ENCODE assay signal across 14 cellular contexts in the genomic region with DNA sequence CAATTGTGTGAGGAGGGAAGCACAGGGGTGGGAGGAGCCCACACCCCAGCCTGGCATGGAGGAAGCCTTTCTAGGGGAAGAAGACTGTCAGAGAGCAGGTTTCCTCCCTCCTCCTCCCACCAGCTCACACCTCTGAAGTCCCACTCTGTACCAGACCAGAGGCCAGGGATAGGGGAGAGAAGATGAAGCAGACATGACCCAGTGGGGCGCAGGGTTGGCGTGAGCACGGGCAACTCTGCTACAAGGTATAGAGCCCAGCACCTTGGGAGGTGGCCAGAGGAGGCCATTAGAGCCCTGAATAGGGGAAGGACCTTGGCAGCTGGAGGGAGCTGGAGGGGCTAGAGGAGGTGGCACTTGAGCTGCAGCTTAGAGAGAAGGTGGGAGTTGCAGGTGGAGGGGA. TPM values are rescaled to one million over a fixed set of nuclear protein-coding genes. Genes with fewer than 3 reads are reported as not detected.
A peak's percentile ranks its signal among the peaks of the same experiment; 100 is the strongest.
DNase-seq lines count a peak whose midpoint lies in the region; ATAC-seq and TF ChIP-seq lines count a peak whose summit lies in the region.
"Had no signal": no experiment of that assay in that cellular context is flagged by ENCODE, and none has a peak within 500 bp of the region (broad histone marks: within the 10 kb centered on the region; RNA-seq: fewer than 3 reads in every experiment).

No MANE protein-coding gene starts in this region.

- H2BK5ac ChIP-seq in neuronal stem cell (ENCODE audit: low read length): no peak overlapping the region

- H3K18ac ChIP-seq in neuronal stem cell (ENCODE audit: low read length): peak overlapping the region; percentile 48

- peak overlapping the region; percentile 24 for H2BK120ac ChIP-seq in neuronal stem cell (ENCODE audit: low read depth, low read length)

- H3K9me2 ChIP-seq in hepatocyte (replicated peaks; ENCODE audit: insufficient read depth): no peaks in the 10 kb centered on the region

- H2AFZ ChIP-seq in hepatocyte: no peak overlapping the region
- H2AFZ ChIP-seq in neuronal stem cell (ENCODE audit: low read length): no peak overlapping the region
- H2AFZ ChIP-seq: GM23248 had no signal

- DNase-seq in H7 (peak; percentile 12), hepatocyte (ENCODE audit: low spot score) (no peak), neuronal stem cell (ENCODE audit: low spot score) (no peak), GOT3 (lab: John Stamatoyannopoulos, UW) (no peak), RKO (ENCODE audit: low spot score) (no peak), NCI-H146 treated with DMSO at 0.1 percent for 48 hours (lab: John Stamatoyannopoulos, UW; ENCODE audit: unreplicated experiment) (no peak), omental fat pad (ENCODE audit: low spot score) (no peak)
- DNase-seq: BE2C; CD8-positive, alpha-beta memory T cell; DMS53; GF-D8; GM23248; H9 had no signal

- no peaks in the 10 kb centered on the region for H3K79me1 ChIP-seq in neuronal stem cell (ENCODE audit: low read depth, low read length)

- H3K36me3 ChIP-seq in H7 (replicated peaks; ENCODE audit: control insufficient read depth, insufficient read depth, low read length) (no peaks in the 10 kb centered on the region), hepatocyte (replicated peaks; ENCODE audit: insufficient read depth, low read depth) (no peaks in the 10 kb centered on the region), neuronal stem cell (replicated peaks in 1 of 2; ENCODE audit: control insufficient read depth in 2 of 2, insufficient read depth in 2 of 2, low read length in 2 of 2) (no peaks in the 10 kb centered on the region)
- H3K36me3 ChIP-seq: BE2C had no signal

- H3K4ac ChIP-seq in neuronal stem cell (ENCODE audit: low read length): peak overlapping the region; percentile 18

- H3K4me1 ChIP-seq in hepatocyte (ENCODE audit: insufficient read depth): peaks cover 69% of the 10 kb centered on the region
- H3K4me1 ChIP-seq in neuronal stem cell (ENCODE audit: control insufficient read depth in 2 of 2, insufficient read depth in 1 of 2, low read depth in 1 of 2, low read length in 2 of 2): peaks cover 3 to 4% of the 10 kb centered on the region in 2 donors

- no peak overlapping the region for H3K14ac ChIP-seq in neuronal stem cell (ENCODE audit: low read length)

- peaks cover 10% of the 10 kb centered on the region for H3K79me2 ChIP-seq in hepatocyte

- no peak overlapping the region for H4K91ac ChIP-seq in neuronal stem cell (ENCODE audit: low read depth, low read length, poor library complexity)

- H3K23ac ChIP-seq in neuronal stem cell (ENCODE audit: low read depth, low read length, poor library complexity): no peak overlapping the region

- no peak overlapping the region for H3K9ac ChIP-seq in neuronal stem cell (ENCODE audit: low read depth, low read length, poor library complexity)
- H3K9ac ChIP-seq: GM23248 had no signal

- no peaks in the 10 kb centered on the region for H3K9me3 ChIP-seq in hepatocyte (ENCODE audit: low read depth)
- no peaks in the 10 kb centered on the region for H3K9me3 ChIP-seq in neuronal stem cell (replicated peaks in 1 of 2; ENCODE audit: control insufficient read depth in 2 of 2, insufficient read depth in 1 of 2, low read depth in 1 of 2, low read length in 2 of 2)
- H3K9me3 ChIP-seq: BE2C had no signal

- no peak overlapping the region for H3K4me2 ChIP-seq in hepatocyte
- H3K4me2 ChIP-seq in neuronal stem cell (ENCODE audit: insufficient read depth, low read length, poor library complexity, severe bottlenecking): no peak overlapping the region

- H2AK5ac ChIP-seq in neuronal stem cell (ENCODE audit: low read depth, low read length): no peak overlapping the region

- TF ChIP-seq CTCF in hepatocyte (IDR thresholded peaks at IDR 0.05; ENCODE audit: poor library complexity): no peak
- no peak for TF ChIP-seq CTCF in omental fat pad (IDR thresholded peaks at IDR 0.05)

- ATAC-seq in omental fat pad (ENCODE audit: low FRiP score): no peak

- H3K27ac ChIP-seq in hepatocyte (peak overlapping the region; percentile 67), neuronal stem cell (replicated peaks; ENCODE audit: low read length) (no peak overlapping the region)
- H3K27ac ChIP-seq: GM23248 had no signal

- no peaks in the 10 kb centered on the region for H4K20me1 ChIP-seq in hepatocyte (ENCODE audit: insufficient read depth, poor library complexity, severe bottlenecking)

- H2BK12ac ChIP-seq in neuronal stem cell (ENCODE audit: low read length): no peak overlapping the region

- H3K4me3 ChIP-seq in H7 (ENCODE audit: insufficient read depth, low read depth, low read length) (no peak overlapping the region), hepatocyte (no peak overlapping the region), neuronal stem cell (ENCODE audit: low read length in 2 of 2) (no peak overlapping the region)
- H3K4me3 ChIP-seq: GM23248 had no signal

- H3K27me3 ChIP-seq in H7 (ENCODE audit: control insufficient read depth, insufficient read depth, low read length): no peaks in the 10 kb centered on the region
- H3K27me3 ChIP-seq in hepatocyte: no peaks in the 10 kb centered on the region
- no peaks in the 10 kb centered on the region for H3K27me3 ChIP-seq in neuronal stem cell (ENCODE audit: control insufficient read depth in 3 of 3, insufficient read depth in 3 of 3, low read depth in 1 of 3, low read length in 3 of 3)
- H3K27me3 ChIP-seq: BE2C had no signal

- WGBS in hepatocyte (ENCODE audit: low lambda C conversion rate, missing lambda C conversion rate): 96% methylated on average over 3 of the region's 3 CpGs
- WGBS in neuronal stem cell (ENCODE audit: extremely low coverage in 2 of 2, insufficient read length in 2 of 2, insufficient replicate concordance in 1 of 2), 2 donors: no CpG with 5 or more reads among the region's 3 CpGs

- H2BK15ac ChIP-seq in neuronal stem cell (ENCODE audit: low read length): no peak overlapping the region

- H4K8ac ChIP-seq in neuronal stem cell (ENCODE audit: low read depth, low read length): no peak overlapping the region

RNA-seq across cellular contexts. Expression of gene SLCO2B1, which starts 15.9 kb away (rescaled TPM):
- total RNA-seq in H7 (2014; rRNA removed; shearing (Covaris generic)): 0.07 TPM in 1 of 2 replicates, not detected in the other
- total RNA-seq in hepatocyte (52.2 and 79.2 TPM in 2 replicates), omental fat pad (100 to 1,000 TPM in 2 of 4 donors, 10 to 100 TPM in 2; 51.5 to 151 (median 106) TPM)
- polyA plus RNA-seq in hepatocyte: 43.4 and 51.6 TPM in 2 replicates
- polyA plus RNA-seq in neuronal stem cell (2013, experiment 1 of 2): not detected
- not detected for polyA plus RNA-seq in neuronal stem cell (2013, experiment 2 of 2)
- total RNA-seq: GM23248, H9, HT1080 had no signal
- polyA plus RNA-seq: CD8-positive, alpha-beta memory T cell; GM23248 had no signal

Comparison
In these comparisons a context has a peak if more than half of its experiments do, and no peak if none do; other contexts are left out.
1. RNA of gene SLCO2B1, which starts 15.9 kb away (total RNA-seq): 51.5 to 151 TPM in omental fat pad and 52.2 to 79.2 TPM in hepatocyte; 0.07 TPM in H7; every median in the first group is over 10 times any median in the second.